In the genomic region with DNA sequence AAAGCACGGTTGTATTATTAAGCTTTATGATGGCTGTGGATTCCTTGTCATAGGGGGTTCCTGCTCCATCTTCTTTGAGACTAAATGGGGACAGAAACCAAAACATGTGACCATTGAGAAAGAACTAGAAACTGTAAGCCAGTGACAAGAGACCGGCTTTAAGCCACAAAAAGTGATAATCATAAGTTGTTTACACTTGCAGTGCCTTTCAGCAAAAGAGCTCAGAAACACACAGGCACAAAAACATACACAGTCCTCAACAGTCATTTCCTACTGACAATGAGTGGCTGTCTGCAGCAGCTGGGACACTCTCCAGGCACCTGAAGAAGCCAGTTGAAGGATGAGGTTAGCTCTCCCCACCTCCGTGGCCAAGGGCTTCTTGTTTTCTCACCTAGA, we compare ENCODE assay signal across 9 cellular contexts. TPM values are rescaled to one million over a fixed set of nuclear protein-coding genes. Genes with fewer than 3 reads are reported as not detected.
DNase-seq lines count a peak whose midpoint lies in the region; ATAC-seq and TF ChIP-seq lines count a peak whose summit lies in the region.
"Had no signal": no experiment of that assay in that cellular context is flagged by ENCODE, and none has a peak within 500 bp of the region (broad histone marks: within the 10 kb centered on the region; RNA-seq: fewer than 3 reads in every experiment).

No MANE protein-coding gene starts in this region.

- intact Hi-C loops in left ventricle myocardium superior (cut with micrococcal nuclease) = no loop called here
- intact Hi-C loops in thyroid gland (cut with DNase I) = loop anchor here (10.0 kb wide), 1 partner anchor 398 kb away; no protein-coding TSS in a partner anchor
- intact Hi-C loops in PC-9 (cut with micrococcal nuclease; ENCODE audit: unreplicated experiment) = loop anchor here (1.0 kb wide), 1 partner anchor 238 kb away; no protein-coding TSS in a partner anchor

- H4K20me1 ChIP-seq in OCI-LY1 (ENCODE audit: insufficient read depth, low read length) (no peaks in the 10 kb centered on the region), PC-9 (ENCODE audit: insufficient read depth) (no peaks in the 10 kb centered on the region)

- peaks cover 0 to 22% of the 10 kb centered on the region in 2 donors for H3K4me1 ChIP-seq in right atrium auricular region
- peaks cover 53% of the 10 kb centered on the region for H3K4me1 ChIP-seq in OCI-LY1 (ENCODE audit: insufficient read depth, low read length, severe bottlenecking)
- H3K4me1 ChIP-seq in thyroid gland = peaks cover 8 to 23% of the 10 kb centered on the region in 2 donors
- peaks cover 15% of the 10 kb centered on the region for H3K4me1 ChIP-seq in PC-9 (replicated peaks; ENCODE audit: insufficient read depth)

- H3K9me3 ChIP-seq in right atrium auricular region (no peaks in the 10 kb centered on the region), OCI-LY1 (ENCODE audit: low read length) (no peaks in the 10 kb centered on the region), thyroid gland (no peaks in the 10 kb centered on the region), PC-9 (ENCODE audit: insufficient read depth, low read depth) (no peaks in the 10 kb centered on the region)

- H3K36me3 Mint-ChIP-seq in HFFc6 (ENCODE audit: low read depth) = no peaks in the 10 kb centered on the region

- no peak for DNase-seq in right atrium auricular region (ENCODE audit: low spot score)
- DNase-seq in left ventricle myocardium superior = no peak
- DNase-seq in thyroid gland = peak in 1 of 2 donors; percentile 17
- no peak for DNase-seq in HFFc6
- no peak for DNase-seq in RKO (ENCODE audit: low spot score)
- no peak for DNase-seq in PC-9
- DNase-seq: cortex of kidney had no signal

- WGBS in thyroid gland, 2 donors = 55 to 57% methylated on average over 3 of the region's 3 CpGs

- H2AFZ ChIP-seq in OCI-LY1 (ENCODE audit: low read length) (peak overlapping the region; percentile 89), PC-9 (no peak overlapping the region)

- H3K4me3 Mint-ChIP-seq in HFFc6 = no peak overlapping the region

- no peak overlapping the region for H3K27ac Mint-ChIP-seq in HFFc6

- no peaks in the 10 kb centered on the region for H3F3A ChIP-seq in OCI-LY1 (ENCODE audit: insufficient read depth, low read length)
- H3F3A ChIP-seq in PC-9 (ENCODE audit: insufficient read depth, low read depth) = peaks cover 5% of the 10 kb centered on the region; the same call in 1 of the 2 replicates

- TF ChIP-seq CTCF in right atrium auricular region (IDR thresholded peaks at IDR 0.05) (no peak), OCI-LY1 (IDR thresholded peaks at IDR 0.05; ENCODE audit: low read length) (no peak), thyroid gland (IDR thresholded peaks at IDR 0.05) (no peak), HFFc6 (IDR thresholded peaks at IDR 0.05) (no peak), PC-9 (conservative IDR thresholded peaks at IDR 0.05) (no peak)

- H3K4me3 ChIP-seq in right atrium auricular region (no peak overlapping the region), OCI-LY1 (ENCODE audit: low read depth, low read length, poor library complexity, severe bottlenecking) (no peak overlapping the region), thyroid gland (replicated peaks in 1 of 3) (no peak overlapping the region), PC-9 (no peak overlapping the region)

- CTCF ChIA-PET in PC-9 (lab: Charles Lee) = interaction anchor here (0.5 to 1.0 kb wide), 5 partner anchors 40 to 1040 kb away, joined by 3 to 9 read pairs (median 5); no protein-coding TSS in a partner anchor

- H3K27me3 ChIP-seq in right atrium auricular region (no peaks in the 10 kb centered on the region), OCI-LY1 (ENCODE audit: insufficient read depth, low read length) (no peaks in the 10 kb centered on the region), thyroid gland (no peaks in the 10 kb centered on the region), PC-9 (ENCODE audit: insufficient read depth, low read depth) (no peaks in the 10 kb centered on the region)

- no peaks in the 10 kb centered on the region for H3K9me2 ChIP-seq in OCI-LY1 (ENCODE audit: low read depth, low read length)
- H3K9me2 ChIP-seq in PC-9 (ENCODE audit: insufficient read depth) = no peaks in the 10 kb centered on the region

- peaks cover 7% of the 10 kb centered on the region; the same call in 1 of the 2 replicates for H3K4me1 Mint-ChIP-seq in HFFc6 (ENCODE audit: low read depth)

- H3K27ac ChIP-seq in right atrium auricular region = peak overlapping the region; percentile 37 to 42
- peak overlapping the region; percentile 76 for H3K27ac ChIP-seq in OCI-LY1 (ENCODE audit: low read depth, low read length, poor library complexity, severe bottlenecking)
- H3K27ac ChIP-seq in thyroid gland = peak overlapping the region; percentile 11 to 65 (median 56)
- no peak overlapping the region for H3K27ac ChIP-seq in PC-9

- H3K4me2 ChIP-seq in OCI-LY1 (ENCODE audit: low read length) = peak overlapping the region; percentile 42
- H3K4me2 ChIP-seq in PC-9 = no peak overlapping the region

- H3K27me3 Mint-ChIP-seq in HFFc6 (ENCODE audit: insufficient read depth) = peaks cover 4% of the 10 kb centered on the region

- ATAC-seq in left ventricle myocardium superior = no peak
- ATAC-seq in HG02763 (IDR thresholded peaks at IDR 0.05; ENCODE audit: unreplicated experiment) = peak; percentile 41

- H3K9ac ChIP-seq in OCI-LY1 (ENCODE audit: low read length) = peak overlapping the region; percentile 54

- H3K36me3 ChIP-seq in right atrium auricular region (no peaks in the 10 kb centered on the region), OCI-LY1 (ENCODE audit: insufficient read depth, low read length) (no peaks in the 10 kb centered on the region), thyroid gland (no peaks in the 10 kb centered on the region), PC-9 (ENCODE audit: low read depth) (no peaks in the 10 kb centered on the region)

- no peak for TF ChIP-seq POLR2A in thyroid gland (IDR thresholded peaks at IDR 0.05)

- POLR2A ChIA-PET in PC-9 (lab: Charles Lee; ENCODE audit: unreplicated experiment) = no interaction called here

- H3K9me3 Mint-ChIP-seq in HFFc6 = no peaks in the 10 kb centered on the region

- H3K79me2 ChIP-seq in OCI-LY1 (ENCODE audit: insufficient read depth, low read length) (no peaks in the 10 kb centered on the region), PC-9 (ENCODE audit: low read depth) (no peaks in the 10 kb centered on the region)

- no TSS peak for BruUV-seq in PC-9 (replicated peaks; lab: Mats Ljungman, UMichigan)

RNA-seq across cellular contexts. Expression of a gene that starts 20.0 kb away (rescaled TPM):
- 10 to 100 TPM; 13.8 to 15.6 TPM for total RNA-seq in right atrium auricular region
- 13.6 TPM for total RNA-seq in left ventricle myocardium superior
- total RNA-seq in thyroid gland = 10 to 100 TPM; 49.8 to 63.1 (median 51.9) TPM
- 10 to 100 TPM; 35.9 to 45.2 (median 41.9) TPM for total RNA-seq in HFFc6 (2021; fragmentation: NEBNext Ultra II Directional; extraction: Animal tissue kit (Norgen Biotek cat#: 25700))
- total RNA-seq in PC-9 (2021) = 19.8 and 29.0 TPM in 2 replicates

RNA-seq across cellular contexts. Expression of a gene that starts 39.6 kb away (rescaled TPM):
- 10 to 100 TPM; 56.4 to 98.0 TPM for total RNA-seq in right atrium auricular region
- total RNA-seq in left ventricle myocardium superior = 160 TPM
- total RNA-seq in thyroid gland = 10 to 100 TPM; 49.8 to 73.0 (median 62.2) TPM
- not detected for total RNA-seq in HFFc6 (2021; fragmentation: NEBNext Ultra II Directional; extraction: Animal tissue kit (Norgen Biotek cat#: 25700))
- total RNA-seq in PC-9 (2021) = 0.18 TPM in 1 of 2 replicates, not detected in the other

RNA-seq across cellular contexts. Expression of a gene that starts 57.4 kb away (rescaled TPM):
- total RNA-seq in right atrium auricular region (under 1 TPM; 0.33 to 0.35 TPM), left ventricle myocardium superior (0.52 TPM), thyroid gland (1 to 10 TPM in 1 of 4 donors, under 1 TPM in 3; 0.42 to 2.1 (median 0.56) TPM), PC-9 (2021) (0.52 TPM in 1 of 2 replicates, not detected in the other)
- total RNA-seq in HFFc6 (2021; fragmentation: NEBNext Ultra II Directional; extraction: Animal tissue kit (Norgen Biotek cat#: 25700)) = under 1 TPM in 4 of 6 experiments, not detected in 2; 0.10 to 0.24 (median 0.12) TPM

Comparison
In these comparisons a context has a peak if more than half of its experiments do, and no peak if none do; other contexts are left out.
1. RNA of a gene that starts 39.6 kb away (total RNA-seq): 160 TPM in left ventricle myocardium superior (single experiment), 56.4 to 98.0 TPM in right atrium auricular region and 49.8 to 73.0 TPM in thyroid gland; 0.18 TPM in PC-9 and not detected in HFFc6; every median in the first group is over 10 times any median in the second.